ENCODE assay signal across 10 cellular contexts in genomic region chr1:38474738-38475623, GRCh38.
A peak's percentile ranks its signal among the peaks of the same experiment; 100 is the strongest.
DNase-seq lines count a peak whose midpoint lies in the region; ATAC-seq and TF ChIP-seq lines count a peak whose summit lies in the region.
"Had no signal": no experiment of that assay in that cellular context is flagged by ENCODE, and none has a peak within 500 bp of the region (broad histone marks: within the 10 kb centered on the region; RNA-seq: fewer than 3 reads in every experiment).

No MANE protein-coding gene starts in this region.

- H3K4me3 ChIP-seq in GM23338 (peak overlapping the region; percentile 7; the same call in 1 of the 2 replicates), smooth muscle cell (no peak overlapping the region)
- H3K4me3 ChIP-seq: K562 had no signal

- 0 out of 2 replicates have a peak, but pooled peaks cover 7% of the 10 kb centered on the region for H3F3A ChIP-seq in GM23338 (replicated peaks; ENCODE audit: low read depth)
- no peaks in the 10 kb centered on the region for H3F3A ChIP-seq in smooth muscle cell (ENCODE audit: low read depth)

- H3K27ac ChIP-seq in GM23338 (ENCODE audit: low read depth) (peak overlapping the region; percentile 20; the same call in 1 of the 2 replicates), smooth muscle cell (ENCODE audit: low read depth) (no peak overlapping the region)

- H3K4me2 ChIP-seq in GM23338 (peak overlapping the region; percentile 91), smooth muscle cell (no peak overlapping the region)

- peaks cover 20% of the 10 kb centered on the region for H3K9me3 Mint-ChIP-seq in GM23338
- peaks cover 0 to 24% (median 17%) of the 10 kb centered on the region in 9 donors for H3K9me3 Mint-ChIP-seq in naive thymus-derived CD8-positive, alpha-beta T cell

- H3K9me2 ChIP-seq in GM23338 (ENCODE audit: insufficient read depth), result no peaks in the 10 kb centered on the region

- WGBS in smooth muscle cell (ENCODE audit: low lambda C conversion rate), result 69% methylated on average over 18 of the region's 18 CpGs

- H3K4me1 ChIP-seq in GM23338 (ENCODE audit: insufficient read depth) (peaks cover 18% of the 10 kb centered on the region), smooth muscle cell (ENCODE audit: low read depth) (peaks cover 27% of the 10 kb centered on the region)

- no peaks in the 10 kb centered on the region for H3K9me3 ChIP-seq in smooth muscle cell (replicated peaks; ENCODE audit: low read depth)

- 0 out of 2 replicates have a peak overlapping the region, but pooled peaks have one; percentile 24 for H2AFZ ChIP-seq in GM23338
- no peak overlapping the region for H2AFZ ChIP-seq in smooth muscle cell (ENCODE audit: low read depth)

- POLR2A ChIA-PET in naive thymus-derived CD8-positive, alpha-beta T cell (lab: Charles Lee), result interaction anchor here (0.6 kb wide), 1 partner anchor 72 kb away, joined by 5 read pairs; no protein-coding TSS in a partner anchor

- H3K4me3 Mint-ChIP-seq in GM23338, result peak overlapping the region; percentile 74
- H3K4me3 Mint-ChIP-seq in naive thymus-derived CD8-positive, alpha-beta T cell, result peak overlapping the region; percentile 20 to 83 (median 63)

- peak; percentile 91 for ATAC-seq in GM18520 (IDR thresholded peaks at IDR 0.05; ENCODE audit: unreplicated experiment)
- ATAC-seq in GM23338, result peak; percentile 21
- peak; percentile 55 to 66 for ATAC-seq in naive thymus-derived CD8-positive, alpha-beta T cell
- ATAC-seq: K562 had no signal

- peaks cover 16% of the 10 kb centered on the region for H3K27me3 Mint-ChIP-seq in GM23338 (ENCODE audit: insufficient read depth, low read depth, poor library complexity)
- peaks cover 30 to 81% (median 62%) of the 10 kb centered on the region in 5 donors for H3K27me3 Mint-ChIP-seq in naive thymus-derived CD8-positive, alpha-beta T cell

- peak; percentile 68 for DNase-seq in GM23338 (ENCODE audit: low spot score)
- DNase-seq in NOMO-1 treated with DMSO at 0.1 percent for 48 hours (lab: John Stamatoyannopoulos, UW; ENCODE audit: unreplicated experiment), result peak; percentile 68
- DNase-seq in naive thymus-derived CD8-positive, alpha-beta T cell, result peak in 2 of 10 donors; percentile 5 to 17
- DNase-seq in COLO829 (ENCODE audit: low spot score), result no peak
- no peak for DNase-seq in smooth muscle cell (lab: John Stamatoyannopoulos, UW; ENCODE audit: unreplicated experiment)
- DNase-seq in NCI-H748 (lab: John Stamatoyannopoulos, UW; ENCODE audit: unreplicated experiment), result no peak
- DNase-seq in HUDEP-2 (lab: John Stamatoyannopoulos, UW; ENCODE audit: unreplicated experiment in 76 of 76), result no peak
- DNase-seq: amygdala had no signal

- H3K4me1 Mint-ChIP-seq in GM23338, result peaks cover 27% of the 10 kb centered on the region
- H3K4me1 Mint-ChIP-seq in naive thymus-derived CD8-positive, alpha-beta T cell, result peaks cover 4 to 26% (median 19%) of the 10 kb centered on the region in 4 donors

- H3K27ac Mint-ChIP-seq in GM23338, result peak overlapping the region; percentile 76
- H3K27ac Mint-ChIP-seq in naive thymus-derived CD8-positive, alpha-beta T cell, result peak overlapping the region in 3 of 10 donors; percentile 22 to 81 (median 79)

- peaks cover 14% of the 10 kb centered on the region for H3K36me3 Mint-ChIP-seq in GM23338 (ENCODE audit: low read depth)
- H3K36me3 Mint-ChIP-seq in naive thymus-derived CD8-positive, alpha-beta T cell, result peaks cover 0 to 26% (median 5%) of the 10 kb centered on the region in 3 donors

- peaks cover 23% of the 10 kb centered on the region for H3K27me3 ChIP-seq in GM23338 (ENCODE audit: insufficient read depth)
- peaks cover 82% of the 10 kb centered on the region for H3K27me3 ChIP-seq in smooth muscle cell (ENCODE audit: low read depth)

- H4K20me1 ChIP-seq in GM23338 (replicated peaks; ENCODE audit: insufficient read depth) (no peaks in the 10 kb centered on the region), smooth muscle cell (ENCODE audit: low read depth) (no peaks in the 10 kb centered on the region)

- H3K36me3 ChIP-seq in GM23338 (ENCODE audit: insufficient read depth) (peaks cover 4% of the 10 kb centered on the region; the same call in 1 of the 2 replicates), smooth muscle cell (ENCODE audit: low read depth) (no peaks in the 10 kb centered on the region)

- H3K79me2 ChIP-seq in GM23338 (replicated peaks; ENCODE audit: insufficient read depth) (no peaks in the 10 kb centered on the region), smooth muscle cell (ENCODE audit: low read depth) (no peaks in the 10 kb centered on the region)

- TF ChIP-seq CTCF in GM23338 (conservative IDR thresholded peaks at IDR 0.05; ENCODE audit: low read depth in 2 of 2) (no peak), smooth muscle cell (IDR thresholded peaks at IDR 0.05; ENCODE audit: borderline replicate concordance, insufficient read depth, poor library complexity, severe bottlenecking) (no peak)

- no peak overlapping the region for H3K9ac ChIP-seq in smooth muscle cell (ENCODE audit: low read depth)

TF ChIP-seq in GM23338, 12 proteins besides CTCF, POLR2A, EP300 and RAD21:
- TF ChIP-seq STAT1 (IDR thresholded peaks at IDR 0.05; ENCODE audit: unreplicated experiment) (no peak), REST (IDR thresholded peaks at IDR 0.05; ENCODE audit: unreplicated experiment) (no peak), ZNF331 (CRISPR knock-in tag; IDR thresholded peaks at IDR 0.05; ENCODE audit: low read depth) (no peak), ZNF114 (CRISPR knock-in tag; IDR thresholded peaks at IDR 0.05) (no peak), POLR2AphosphoS5 (IDR thresholded peaks at IDR 0.05; ENCODE audit: low read depth) (no peak)

Comparison
In these comparisons a context has a peak if more than half of its experiments do, and no peak if none do; other contexts are left out.
1. ATAC-seq: peak in every context shown above with its lines; median percentile 91 in GM18520; 60 in naive thymus-derived CD8-positive, alpha-beta T cell; 21 in GM23338.
2. DNase-seq: peak in GM23338 (single experiment) and NOMO-1 treated with DMSO at 0.1 percent for 48 hours (single experiment); none in COLO829 (single experiment), smooth muscle cell (single experiment), NCI-H748 (single experiment) and HUDEP-2 (0 of 76).